Comparison of ENCODE assay signal across 1 cellular context in genomic region chr15:74783072-74783807, GRCh38.
TF ChIP-seq lines count a peak whose summit lies in the region.

No MANE protein-coding gene starts in this region.

TF ChIP-seq in HepG2, 621 proteins besides CTCF, POLR2A, EP300 and RAD21 (continued from another document and continues in another):
- TF ChIP-seq HOMEZ (CRISPR knock-in tag; IDR thresholded peaks at IDR 0.05; ENCODE audit: low read depth) = no peak
- peak; percentile 35; the same call in 1 of the 2 replicates for TF ChIP-seq ZNF574 (CRISPR knock-in tag; IDR thresholded peaks at IDR 0.05)
- TF ChIP-seq ZBED4 (CRISPR knock-in tag; IDR thresholded peaks at IDR 0.05; ENCODE audit: borderline replicate concordance) = no peak
- TF ChIP-seq ZNF33B (CRISPR knock-in tag; IDR thresholded peaks at IDR 0.05) = no peak
- no peak; the same call in 1 of the 2 replicates for TF ChIP-seq IKZF5 (CRISPR knock-in tag; IDR thresholded peaks at IDR 0.05)
- TF ChIP-seq LCORL (IDR thresholded peaks at IDR 0.05) = no peak
- TF ChIP-seq LCORL (CRISPR knock-in tag; IDR thresholded peaks at IDR 0.05) = peak; percentile 79
- no peak for TF ChIP-seq ZNF800 (CRISPR knock-in tag; IDR thresholded peaks at IDR 0.05)
- no peak for TF ChIP-seq ZNF121 (CRISPR knock-in tag; IDR thresholded peaks at IDR 0.05)
- no peak for TF ChIP-seq GMEB1 (CRISPR knock-in tag; IDR thresholded peaks at IDR 0.05; ENCODE audit: borderline replicate concordance)
- peak; percentile 66; the same call in 1 of the 2 replicates for TF ChIP-seq MYPOP (CRISPR knock-in tag; IDR thresholded peaks at IDR 0.05)
- TF ChIP-seq TFAP4 (IDR thresholded peaks at IDR 0.05; ENCODE audit: borderline replicate concordance, low read depth) = peak; percentile 62; the same call in 1 of the 2 replicates
- no peak for TF ChIP-seq ZNF263 (CRISPR knock-in tag; IDR thresholded peaks at IDR 0.05)
- TF ChIP-seq RFX1 (IDR thresholded peaks at IDR 0.05) = no peak
- TF ChIP-seq TSC22D2 (CRISPR knock-in tag; IDR thresholded peaks at IDR 0.05; ENCODE audit: borderline replicate concordance) = no peak
- TF ChIP-seq TIGD3 (CRISPR knock-in tag; IDR thresholded peaks at IDR 0.05; ENCODE audit: borderline replicate concordance) = no peak; the same call in 1 of the 2 replicates
- 0 out of 2 replicates have a peak, but pooled peaks have one; percentile 53 for TF ChIP-seq FOXO4 (CRISPR knock-in tag; conservative IDR thresholded peaks at IDR 0.05)
- no peak for TF ChIP-seq ZNF781 (CRISPR knock-in tag; IDR thresholded peaks at IDR 0.05; ENCODE audit: borderline replicate concordance, not compliant biosample characterization)
- no peak for TF ChIP-seq HMGXB3 (CRISPR knock-in tag; IDR thresholded peaks at IDR 0.05; ENCODE audit: borderline replicate concordance)
- no peak for TF ChIP-seq HOXD1 (CRISPR knock-in tag; IDR thresholded peaks at IDR 0.05)
- no peak for TF ChIP-seq MED8 (CRISPR knock-in tag; IDR thresholded peaks at IDR 0.05; ENCODE audit: insufficient replicate concordance)
- no peak for TF ChIP-seq ZNF124 (CRISPR knock-in tag; IDR thresholded peaks at IDR 0.05)
- TF ChIP-seq NFE2L1 (CRISPR knock-in tag; IDR thresholded peaks at IDR 0.05; ENCODE audit: borderline replicate concordance) = no peak
- no peak for TF ChIP-seq BRF2 (CRISPR knock-in tag; IDR thresholded peaks at IDR 0.05)
- no peak for TF ChIP-seq ARID2 (CRISPR knock-in tag; IDR thresholded peaks at IDR 0.05; ENCODE audit: borderline replicate concordance)
- no peak for TF ChIP-seq DPF2 (CRISPR knock-in tag; IDR thresholded peaks at IDR 0.05; ENCODE audit: borderline replicate concordance, low read depth)
